In the genomic region with DNA sequence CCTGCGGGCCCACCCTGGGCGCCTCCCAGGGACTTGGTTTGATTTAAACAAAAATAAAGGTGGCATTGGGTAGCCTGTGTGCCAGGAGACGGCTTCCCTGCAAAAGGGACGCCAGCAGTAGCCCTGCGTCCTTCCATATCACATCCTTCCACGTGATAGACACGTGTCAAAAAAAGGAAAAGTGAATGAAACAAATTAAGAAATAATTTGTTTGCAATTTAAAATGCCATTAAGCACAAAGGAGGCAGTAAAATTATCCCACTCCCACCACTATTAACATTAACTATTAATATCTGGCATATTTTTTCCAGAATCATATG, we compare ENCODE assay signal across 1 cellular context.
A peak's percentile ranks its signal among the peaks of the same experiment; 100 is the strongest.
TF ChIP-seq lines count a peak whose summit lies in the region.

No MANE protein-coding gene starts in this region.

TF ChIP-seq in K562, 482 proteins besides CTCF, POLR2A, EP300 and RAD21:
- peak; percentile 28; the same call in 1 of the 2 replicates for TF ChIP-seq HDAC8 (tag; IDR thresholded peaks at IDR 0.05)
- TF ChIP-seq, protein P1, sequence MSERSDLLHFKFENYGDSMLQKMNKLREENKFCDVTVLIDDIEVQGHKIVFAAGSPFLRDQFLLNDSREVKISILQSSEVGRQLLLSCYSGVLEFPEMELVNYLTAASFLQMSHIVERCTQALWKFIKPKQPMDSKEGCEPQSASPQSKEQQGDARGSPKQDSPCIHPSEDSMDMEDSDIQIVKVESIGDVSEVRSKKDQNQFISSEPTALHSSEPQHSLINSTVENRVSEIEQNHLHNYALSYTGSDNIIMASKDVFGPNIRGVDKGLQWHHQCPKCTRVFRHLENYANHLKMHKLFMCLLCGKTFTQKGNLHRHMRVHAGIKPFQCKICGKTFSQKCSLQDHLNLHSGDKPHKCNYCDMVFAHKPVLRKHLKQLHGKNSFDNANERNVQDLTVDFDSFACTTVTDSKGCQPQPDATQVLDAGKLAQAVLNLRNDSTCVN (CRISPR knock-in tag; IDR thresholded peaks at IDR 0.05), result no peak
- no peak for TF ChIP-seq EGR1 (conservative IDR thresholded peaks at IDR 0.05)
- no peak for TF ChIP-seq CBFB (CRISPR knock-in tag; IDR thresholded peaks at IDR 0.05)
- 0 out of 4 replicates have a peak, but pooled peaks of 1 of the 2 experiments have one; percentile 5 for TF ChIP-seq NRF1 (conservative IDR thresholded peaks at IDR 0.05 in 1 of 2, IDR thresholded peaks at IDR 0.05 in 1 of 2)
- 0 out of 2 replicates have a peak, but pooled peaks have one; percentile 34 for TF ChIP-seq CHCHD3 (CRISPR knock-in tag; IDR thresholded peaks at IDR 0.05)
- no peak for TF ChIP-seq POLR3G (IDR thresholded peaks at IDR 0.05; ENCODE audit: extremely low read depth, insufficient read length, insufficient replicate concordance)
- 0 out of 2 replicates have a peak, but pooled peaks have one; percentile 0 for TF ChIP-seq TARDBP (IDR thresholded peaks at IDR 0.05)
- TF ChIP-seq ATF1 (CRISPR knock-in tag; IDR thresholded peaks at IDR 0.05), result no peak
- 0 out of 2 replicates have a peak, but pooled peaks have one; percentile 79 for TF ChIP-seq ATF1 (tag; IDR thresholded peaks at IDR 0.05)
- no peak for TF ChIP-seq RNF2 (IDR thresholded peaks at IDR 0.05)
- TF ChIP-seq, protein P2, sequence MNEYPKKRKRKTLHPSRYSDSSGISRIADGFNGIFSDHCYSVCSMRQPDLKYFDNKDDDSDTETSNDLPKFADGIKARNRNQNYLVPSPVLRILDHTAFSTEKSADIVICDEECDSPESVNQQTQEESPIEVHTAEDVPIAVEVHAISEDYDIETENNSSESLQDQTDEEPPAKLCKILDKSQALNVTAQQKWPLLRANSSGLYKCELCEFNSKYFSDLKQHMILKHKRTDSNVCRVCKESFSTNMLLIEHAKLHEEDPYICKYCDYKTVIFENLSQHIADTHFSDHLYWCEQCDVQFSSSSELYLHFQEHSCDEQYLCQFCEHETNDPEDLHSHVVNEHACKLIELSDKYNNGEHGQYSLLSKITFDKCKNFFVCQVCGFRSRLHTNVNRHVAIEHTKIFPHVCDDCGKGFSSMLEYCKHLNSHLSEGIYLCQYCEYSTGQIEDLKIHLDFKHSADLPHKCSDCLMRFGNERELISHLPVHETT (CRISPR knock-in tag; conservative IDR thresholded peaks at IDR 0.05 in 1 of 2, IDR thresholded peaks at IDR 0.05 in 1 of 2), result no peak
- TF ChIP-seq, protein P3, sequence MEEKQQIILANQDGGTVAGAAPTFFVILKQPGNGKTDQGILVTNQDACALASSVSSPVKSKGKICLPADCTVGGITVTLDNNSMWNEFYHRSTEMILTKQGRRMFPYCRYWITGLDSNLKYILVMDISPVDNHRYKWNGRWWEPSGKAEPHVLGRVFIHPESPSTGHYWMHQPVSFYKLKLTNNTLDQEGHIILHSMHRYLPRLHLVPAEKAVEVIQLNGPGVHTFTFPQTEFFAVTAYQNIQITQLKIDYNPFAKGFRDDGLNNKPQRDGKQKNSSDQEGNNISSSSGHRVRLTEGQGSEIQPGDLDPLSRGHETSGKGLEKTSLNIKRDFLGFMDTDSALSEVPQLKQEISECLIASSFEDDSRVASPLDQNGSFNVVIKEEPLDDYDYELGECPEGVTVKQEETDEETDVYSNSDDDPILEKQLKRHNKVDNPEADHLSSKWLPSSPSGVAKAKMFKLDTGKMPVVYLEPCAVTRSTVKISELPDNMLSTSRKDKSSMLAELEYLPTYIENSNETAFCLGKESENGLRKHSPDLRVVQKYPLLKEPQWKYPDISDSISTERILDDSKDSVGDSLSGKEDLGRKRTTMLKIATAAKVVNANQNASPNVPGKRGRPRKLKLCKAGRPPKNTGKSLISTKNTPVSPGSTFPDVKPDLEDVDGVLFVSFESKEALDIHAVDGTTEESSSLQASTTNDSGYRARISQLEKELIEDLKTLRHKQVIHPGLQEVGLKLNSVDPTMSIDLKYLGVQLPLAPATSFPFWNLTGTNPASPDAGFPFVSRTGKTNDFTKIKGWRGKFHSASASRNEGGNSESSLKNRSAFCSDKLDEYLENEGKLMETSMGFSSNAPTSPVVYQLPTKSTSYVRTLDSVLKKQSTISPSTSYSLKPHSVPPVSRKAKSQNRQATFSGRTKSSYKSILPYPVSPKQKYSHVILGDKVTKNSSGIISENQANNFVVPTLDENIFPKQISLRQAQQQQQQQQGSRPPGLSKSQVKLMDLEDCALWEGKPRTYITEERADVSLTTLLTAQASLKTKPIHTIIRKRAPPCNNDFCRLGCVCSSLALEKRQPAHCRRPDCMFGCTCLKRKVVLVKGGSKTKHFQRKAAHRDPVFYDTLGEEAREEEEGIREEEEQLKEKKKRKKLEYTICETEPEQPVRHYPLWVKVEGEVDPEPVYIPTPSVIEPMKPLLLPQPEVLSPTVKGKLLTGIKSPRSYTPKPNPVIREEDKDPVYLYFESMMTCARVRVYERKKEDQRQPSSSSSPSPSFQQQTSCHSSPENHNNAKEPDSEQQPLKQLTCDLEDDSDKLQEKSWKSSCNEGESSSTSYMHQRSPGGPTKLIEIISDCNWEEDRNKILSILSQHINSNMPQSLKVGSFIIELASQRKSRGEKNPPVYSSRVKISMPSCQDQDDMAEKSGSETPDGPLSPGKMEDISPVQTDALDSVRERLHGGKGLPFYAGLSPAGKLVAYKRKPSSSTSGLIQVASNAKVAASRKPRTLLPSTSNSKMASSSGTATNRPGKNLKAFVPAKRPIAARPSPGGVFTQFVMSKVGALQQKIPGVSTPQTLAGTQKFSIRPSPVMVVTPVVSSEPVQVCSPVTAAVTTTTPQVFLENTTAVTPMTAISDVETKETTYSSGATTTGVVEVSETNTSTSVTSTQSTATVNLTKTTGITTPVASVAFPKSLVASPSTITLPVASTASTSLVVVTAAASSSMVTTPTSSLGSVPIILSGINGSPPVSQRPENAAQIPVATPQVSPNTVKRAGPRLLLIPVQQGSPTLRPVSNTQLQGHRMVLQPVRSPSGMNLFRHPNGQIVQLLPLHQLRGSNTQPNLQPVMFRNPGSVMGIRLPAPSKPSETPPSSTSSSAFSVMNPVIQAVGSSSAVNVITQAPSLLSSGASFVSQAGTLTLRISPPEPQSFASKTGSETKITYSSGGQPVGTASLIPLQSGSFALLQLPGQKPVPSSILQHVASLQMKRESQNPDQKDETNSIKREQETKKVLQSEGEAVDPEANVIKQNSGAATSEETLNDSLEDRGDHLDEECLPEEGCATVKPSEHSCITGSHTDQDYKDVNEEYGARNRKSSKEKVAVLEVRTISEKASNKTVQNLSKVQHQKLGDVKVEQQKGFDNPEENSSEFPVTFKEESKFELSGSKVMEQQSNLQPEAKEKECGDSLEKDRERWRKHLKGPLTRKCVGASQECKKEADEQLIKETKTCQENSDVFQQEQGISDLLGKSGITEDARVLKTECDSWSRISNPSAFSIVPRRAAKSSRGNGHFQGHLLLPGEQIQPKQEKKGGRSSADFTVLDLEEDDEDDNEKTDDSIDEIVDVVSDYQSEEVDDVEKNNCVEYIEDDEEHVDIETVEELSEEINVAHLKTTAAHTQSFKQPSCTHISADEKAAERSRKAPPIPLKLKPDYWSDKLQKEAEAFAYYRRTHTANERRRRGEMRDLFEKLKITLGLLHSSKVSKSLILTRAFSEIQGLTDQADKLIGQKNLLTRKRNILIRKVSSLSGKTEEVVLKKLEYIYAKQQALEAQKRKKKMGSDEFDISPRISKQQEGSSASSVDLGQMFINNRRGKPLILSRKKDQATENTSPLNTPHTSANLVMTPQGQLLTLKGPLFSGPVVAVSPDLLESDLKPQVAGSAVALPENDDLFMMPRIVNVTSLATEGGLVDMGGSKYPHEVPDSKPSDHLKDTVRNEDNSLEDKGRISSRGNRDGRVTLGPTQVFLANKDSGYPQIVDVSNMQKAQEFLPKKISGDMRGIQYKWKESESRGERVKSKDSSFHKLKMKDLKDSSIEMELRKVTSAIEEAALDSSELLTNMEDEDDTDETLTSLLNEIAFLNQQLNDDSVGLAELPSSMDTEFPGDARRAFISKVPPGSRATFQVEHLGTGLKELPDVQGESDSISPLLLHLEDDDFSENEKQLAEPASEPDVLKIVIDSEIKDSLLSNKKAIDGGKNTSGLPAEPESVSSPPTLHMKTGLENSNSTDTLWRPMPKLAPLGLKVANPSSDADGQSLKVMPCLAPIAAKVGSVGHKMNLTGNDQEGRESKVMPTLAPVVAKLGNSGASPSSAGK (IDR thresholded peaks at IDR 0.05), result peak; percentile 49
- TF ChIP-seq, protein P4, sequence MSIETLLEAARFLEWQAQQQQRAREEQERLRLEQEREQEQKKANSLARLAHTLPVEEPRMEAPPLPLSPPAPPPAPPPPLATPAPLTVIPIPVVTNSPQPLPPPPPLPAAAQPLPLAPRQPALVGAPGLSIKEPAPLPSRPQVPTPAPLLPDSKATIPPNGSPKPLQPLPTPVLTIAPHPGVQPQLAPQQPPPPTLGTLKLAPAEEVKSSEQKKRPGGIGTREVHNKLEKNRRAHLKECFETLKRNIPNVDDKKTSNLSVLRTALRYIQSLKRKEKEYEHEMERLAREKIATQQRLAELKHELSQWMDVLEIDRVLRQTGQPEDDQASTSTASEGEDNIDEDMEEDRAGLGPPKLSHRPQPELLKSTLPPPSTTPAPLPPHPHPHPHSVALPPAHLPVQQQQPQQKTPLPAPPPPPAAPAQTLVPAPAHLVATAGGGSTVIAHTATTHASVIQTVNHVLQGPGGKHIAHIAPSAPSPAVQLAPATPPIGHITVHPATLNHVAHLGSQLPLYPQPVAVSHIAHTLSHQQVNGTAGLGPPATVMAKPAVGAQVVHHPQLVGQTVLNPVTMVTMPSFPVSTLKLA (conservative IDR thresholded peaks at IDR 0.05), result peak; percentile 25 to 39; a peak in 1 of 4 replicates
- TF ChIP-seq RAD51 (IDR thresholded peaks at IDR 0.05; ENCODE audit: borderline replicate concordance, low read depth), result peak; percentile 39; the same call in 1 of the 2 replicates
- TF ChIP-seq, protein P5, sequence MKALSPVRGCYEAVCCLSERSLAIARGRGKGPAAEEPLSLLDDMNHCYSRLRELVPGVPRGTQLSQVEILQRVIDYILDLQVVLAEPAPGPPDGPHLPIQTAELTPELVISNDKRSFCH (CRISPR knock-in tag; IDR thresholded peaks at IDR 0.05), result no peak
- TF ChIP-seq, protein P5 (tag; IDR thresholded peaks at IDR 0.05), result 0 out of 2 replicates have a peak, but pooled peaks have one; percentile 58
- TF ChIP-seq, protein P6, sequence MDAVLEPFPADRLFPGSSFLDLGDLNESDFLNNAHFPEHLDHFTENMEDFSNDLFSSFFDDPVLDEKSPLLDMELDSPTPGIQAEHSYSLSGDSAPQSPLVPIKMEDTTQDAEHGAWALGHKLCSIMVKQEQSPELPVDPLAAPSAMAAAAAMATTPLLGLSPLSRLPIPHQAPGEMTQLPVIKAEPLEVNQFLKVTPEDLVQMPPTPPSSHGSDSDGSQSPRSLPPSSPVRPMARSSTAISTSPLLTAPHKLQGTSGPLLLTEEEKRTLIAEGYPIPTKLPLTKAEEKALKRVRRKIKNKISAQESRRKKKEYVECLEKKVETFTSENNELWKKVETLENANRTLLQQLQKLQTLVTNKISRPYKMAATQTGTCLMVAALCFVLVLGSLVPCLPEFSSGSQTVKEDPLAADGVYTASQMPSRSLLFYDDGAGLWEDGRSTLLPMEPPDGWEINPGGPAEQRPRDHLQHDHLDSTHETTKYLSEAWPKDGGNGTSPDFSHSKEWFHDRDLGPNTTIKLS (IDR thresholded peaks at IDR 0.05; ENCODE audit: borderline replicate concordance, low read depth), result peak; percentile 25; the same call in 1 of the 2 replicates
- no peak for TF ChIP-seq NR4A1 (CRISPR knock-in tag; IDR thresholded peaks at IDR 0.05)
- 0 out of 2 replicates have a peak, but pooled peaks have one; percentile 2 for TF ChIP-seq NR4A1 (tag; IDR thresholded peaks at IDR 0.05)
